In genomic region chr3:124837065-124837464, GRCh38 we compare ENCODE assay signal across 11 cellular contexts. TPM values are rescaled to one million over a fixed set of nuclear protein-coding genes. Genes with fewer than 3 reads are reported as not detected.
DNase-seq lines count a peak whose midpoint lies in the region; ATAC-seq and TF ChIP-seq lines count a peak whose summit lies in the region.
"Had no signal": no experiment of that assay in that cellular context is flagged by ENCODE, and none has a peak within 500 bp of the region (broad histone marks: within the 10 kb centered on the region; RNA-seq: fewer than 3 reads in every experiment).

No MANE protein-coding gene starts in this region.

- CTCF ChIA-PET in AG04450 (lab: Charles Lee): no interaction called here
- CTCF ChIA-PET in WTC11 (lab: Charles Lee): interaction anchor here (1.0 to 2.2 kb wide), 3 partner anchors 9 to 64 kb away, joined by 4 to 6 read pairs (median 4); no protein-coding TSS in a partner anchor

- no peaks in the 10 kb centered on the region for H3K36me3 ChIP-seq in parathyroid adenoma (ENCODE audit: control insufficient read depth, insufficient read depth, low read length)
- 0 out of 2 replicates have a peak, but pooled peaks cover 5% of the 10 kb centered on the region for H3K36me3 ChIP-seq in MM.1S (replicated peaks; ENCODE audit: insufficient read depth, low read length)

- H3K79me2 ChIP-seq in parathyroid adenoma: peaks cover 8% of the 10 kb centered on the region
- peaks cover 11% of the 10 kb centered on the region; the same call in 1 of the 2 replicates for H3K79me2 ChIP-seq in MM.1S (ENCODE audit: low read length)

- no peak for ATAC-seq in WTC11
- ATAC-seq in Right ventricle myocardium superior (ENCODE audit: poor library complexity): peak; percentile 16
- no peak for ATAC-seq in HG03095 (IDR thresholded peaks at IDR 0.05; ENCODE audit: unreplicated experiment)

- H3K4me3 Mint-ChIP-seq in WTC11: no peak overlapping the region

- H3K27ac Mint-ChIP-seq in WTC11: peak overlapping the region; percentile 87

- TF ChIP-seq CTCF in AG04450 (IDR thresholded peaks at IDR 0.05; ENCODE audit: low read depth, low read length): no peak
- no peak for TF ChIP-seq CTCF in WTC11 (IDR thresholded peaks at IDR 0.05)
- no peak for TF ChIP-seq CTCF in parathyroid adenoma (IDR thresholded peaks at IDR 0.05)
- no peak for TF ChIP-seq CTCF in MM.1S (IDR thresholded peaks at IDR 0.05; ENCODE audit: low read length)

- H4K20me1 ChIP-seq in MM.1S (ENCODE audit: insufficient read depth, low read length): no peaks in the 10 kb centered on the region

- peaks cover 23% of the 10 kb centered on the region for H3F3A ChIP-seq in MM.1S (ENCODE audit: insufficient read depth, low read length)

- peaks cover 31% of the 10 kb centered on the region for H3K4me1 ChIP-seq in parathyroid adenoma
- peaks cover 30% of the 10 kb centered on the region for H3K4me1 ChIP-seq in MM.1S (ENCODE audit: low read length)

- peak overlapping the region; percentile 0 for H3K27ac ChIP-seq in AG04450 (ENCODE audit: low read depth, low read length)
- peak overlapping the region; percentile 77 for H3K27ac ChIP-seq in parathyroid adenoma
- no peak overlapping the region for H3K27ac ChIP-seq in MM.1S (ENCODE audit: low read length)

- DNase-seq in AG04450 (ENCODE audit: low read depth, low spot score) (no peak), WTC11 (ENCODE audit: low spot score) (no peak), Right ventricle myocardium superior (no peak), islet precursor cell (no peak), MM.1S (no peak)
- DNase-seq in activated naive CD4-positive, alpha-beta T cell treated with Interleukin-2 at 50 U/mL for 16 hours: no peak
- DNase-seq: activated T-cell treated with anti-CD3 and anti-CD28 coated beads, Interleukin-2, amount 50 U/mL, for 48 hours; NCI-H526 treated with DMSO at 0.1 percent for 48 hours had no signal

- peaks cover 62% of the 10 kb centered on the region for H3K36me3 Mint-ChIP-seq in WTC11

- H2AFZ ChIP-seq in parathyroid adenoma (no peak overlapping the region), MM.1S (ENCODE audit: low read length) (no peak overlapping the region)

- H3K27me3 Mint-ChIP-seq in WTC11 (ENCODE audit: low read depth): no peaks in the 10 kb centered on the region

- H3K9me2 ChIP-seq in MM.1S (replicated peaks; ENCODE audit: insufficient read depth, low read length): no peaks in the 10 kb centered on the region

- no peaks in the 10 kb centered on the region for H3K27me3 ChIP-seq in AG04450 (ENCODE audit: control insufficient read depth, insufficient read depth, low read length)
- H3K27me3 ChIP-seq in parathyroid adenoma (ENCODE audit: control insufficient read depth, insufficient read depth, low read length): no peaks in the 10 kb centered on the region
- no peaks in the 10 kb centered on the region for H3K27me3 ChIP-seq in MM.1S (replicated peaks; ENCODE audit: insufficient read depth, low read length)

- peaks cover 51% of the 10 kb centered on the region for H3K4me1 Mint-ChIP-seq in WTC11

- intact Hi-C loops in Right ventricle myocardium superior (cut with DNase I): no loop called here

- no peaks in the 10 kb centered on the region for H3K9me3 Mint-ChIP-seq in WTC11

- no peak overlapping the region for H3K9ac ChIP-seq in parathyroid adenoma
- no peak overlapping the region for H3K9ac ChIP-seq in MM.1S (ENCODE audit: low read length)

- H3K4me3 ChIP-seq in AG04450 (ENCODE audit: low read depth, low read length) (no peak overlapping the region), parathyroid adenoma (ENCODE audit: low read depth, low read length) (no peak overlapping the region), MM.1S (ENCODE audit: low read length) (no peak overlapping the region)
- H3K4me3 ChIP-seq: K562 had no signal

- POLR2A ChIA-PET in AG04450 (lab: Yijun Ruan, JAX) (interaction anchor here (0.6 to 0.9 kb wide), 2 partner anchors 18 to 1387 kb away, joined by 3 to 6 read pairs; no protein-coding TSS in a partner anchor), WTC11 (lab: Charles Lee) (no interaction called here)

- H3K4me2 ChIP-seq in parathyroid adenoma (ENCODE audit: low read length) (peak overlapping the region; percentile 15), MM.1S (ENCODE audit: low read depth, low read length) (no peak overlapping the region)

- no peaks in the 10 kb centered on the region for H3K9me3 ChIP-seq in AG04450 (ENCODE audit: control insufficient read depth, insufficient read depth, low read length)
- H3K9me3 ChIP-seq in parathyroid adenoma (ENCODE audit: control insufficient read depth, low read length): no peaks in the 10 kb centered on the region
- no peaks in the 10 kb centered on the region for H3K9me3 ChIP-seq in MM.1S (replicated peaks; ENCODE audit: insufficient read depth, low read length)

TF ChIP-seq in WTC11, 78 proteins besides CTCF, POLR2A, EP300 and RAD21 (continues in another document):
- TF ChIP-seq ATF1 (CRISPR knock-in tag; IDR thresholded peaks at IDR 0.05) (no peak), PRDM15 (CRISPR knock-in tag; IDR thresholded peaks at IDR 0.05) (no peak), HMGXB4 (CRISPR knock-in tag; IDR thresholded peaks at IDR 0.05) (no peak), USF2 (CRISPR knock-in tag; IDR thresholded peaks at IDR 0.05) (no peak), ZBTB43 (CRISPR knock-in tag; IDR thresholded peaks at IDR 0.05) (no peak), ERG (CRISPR knock-in tag; IDR thresholded peaks at IDR 0.05) (no peak)

RNA-seq across cellular contexts. Expression of gene ITGB5, which starts 50.1 kb away (rescaled TPM):
- polyA plus RNA-seq in AG04450 (2011; rRNA removed): 127 and 207 TPM in 2 replicates
- 165 and 221 TPM in 2 replicates for polyA minus RNA-seq in AG04450 (2011; rRNA and poly(A)+ RNA removed)
- total RNA-seq in WTC11 (2021): 292 to 339 TPM (median 296 TPM) in 3 replicates
- total RNA-seq in Right ventricle myocardium superior: 112 TPM
